1 cellular context compared by ENCODE assay signal in the genomic region with DNA sequence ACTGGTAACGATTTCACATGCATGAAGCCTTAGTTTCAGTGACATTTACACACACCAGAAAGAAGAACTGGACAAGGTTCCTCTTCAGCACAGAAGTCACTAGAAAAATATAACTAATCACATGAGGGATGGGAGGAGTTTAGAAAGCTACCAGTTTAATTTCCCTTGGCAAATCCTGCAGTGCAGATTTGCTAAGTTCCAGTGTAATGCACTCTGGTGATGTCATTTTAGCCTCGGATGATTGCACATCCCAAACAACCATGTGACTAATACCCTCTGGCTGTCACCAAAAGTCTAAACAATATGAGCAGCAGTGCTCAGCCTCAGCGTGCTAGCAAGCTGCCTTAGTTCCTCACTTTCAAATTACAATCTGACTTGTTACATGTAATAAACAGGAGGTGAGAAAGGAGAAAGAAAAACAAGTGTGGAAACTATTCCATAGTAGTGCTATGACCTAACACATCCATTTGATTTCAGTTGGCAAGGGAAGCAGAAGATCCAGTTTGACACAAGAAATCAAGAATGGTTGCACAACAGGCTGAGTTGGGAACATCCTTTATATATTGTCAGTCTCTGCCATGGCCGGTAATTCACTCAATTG.
TF ChIP-seq lines count a peak whose summit lies in the region.

No MANE protein-coding gene starts in this region.

TF ChIP-seq in GM23338, 12 proteins besides CTCF, POLR2A, EP300 and RAD21 (continued from another document):
- TF ChIP-seq, protein P1, sequence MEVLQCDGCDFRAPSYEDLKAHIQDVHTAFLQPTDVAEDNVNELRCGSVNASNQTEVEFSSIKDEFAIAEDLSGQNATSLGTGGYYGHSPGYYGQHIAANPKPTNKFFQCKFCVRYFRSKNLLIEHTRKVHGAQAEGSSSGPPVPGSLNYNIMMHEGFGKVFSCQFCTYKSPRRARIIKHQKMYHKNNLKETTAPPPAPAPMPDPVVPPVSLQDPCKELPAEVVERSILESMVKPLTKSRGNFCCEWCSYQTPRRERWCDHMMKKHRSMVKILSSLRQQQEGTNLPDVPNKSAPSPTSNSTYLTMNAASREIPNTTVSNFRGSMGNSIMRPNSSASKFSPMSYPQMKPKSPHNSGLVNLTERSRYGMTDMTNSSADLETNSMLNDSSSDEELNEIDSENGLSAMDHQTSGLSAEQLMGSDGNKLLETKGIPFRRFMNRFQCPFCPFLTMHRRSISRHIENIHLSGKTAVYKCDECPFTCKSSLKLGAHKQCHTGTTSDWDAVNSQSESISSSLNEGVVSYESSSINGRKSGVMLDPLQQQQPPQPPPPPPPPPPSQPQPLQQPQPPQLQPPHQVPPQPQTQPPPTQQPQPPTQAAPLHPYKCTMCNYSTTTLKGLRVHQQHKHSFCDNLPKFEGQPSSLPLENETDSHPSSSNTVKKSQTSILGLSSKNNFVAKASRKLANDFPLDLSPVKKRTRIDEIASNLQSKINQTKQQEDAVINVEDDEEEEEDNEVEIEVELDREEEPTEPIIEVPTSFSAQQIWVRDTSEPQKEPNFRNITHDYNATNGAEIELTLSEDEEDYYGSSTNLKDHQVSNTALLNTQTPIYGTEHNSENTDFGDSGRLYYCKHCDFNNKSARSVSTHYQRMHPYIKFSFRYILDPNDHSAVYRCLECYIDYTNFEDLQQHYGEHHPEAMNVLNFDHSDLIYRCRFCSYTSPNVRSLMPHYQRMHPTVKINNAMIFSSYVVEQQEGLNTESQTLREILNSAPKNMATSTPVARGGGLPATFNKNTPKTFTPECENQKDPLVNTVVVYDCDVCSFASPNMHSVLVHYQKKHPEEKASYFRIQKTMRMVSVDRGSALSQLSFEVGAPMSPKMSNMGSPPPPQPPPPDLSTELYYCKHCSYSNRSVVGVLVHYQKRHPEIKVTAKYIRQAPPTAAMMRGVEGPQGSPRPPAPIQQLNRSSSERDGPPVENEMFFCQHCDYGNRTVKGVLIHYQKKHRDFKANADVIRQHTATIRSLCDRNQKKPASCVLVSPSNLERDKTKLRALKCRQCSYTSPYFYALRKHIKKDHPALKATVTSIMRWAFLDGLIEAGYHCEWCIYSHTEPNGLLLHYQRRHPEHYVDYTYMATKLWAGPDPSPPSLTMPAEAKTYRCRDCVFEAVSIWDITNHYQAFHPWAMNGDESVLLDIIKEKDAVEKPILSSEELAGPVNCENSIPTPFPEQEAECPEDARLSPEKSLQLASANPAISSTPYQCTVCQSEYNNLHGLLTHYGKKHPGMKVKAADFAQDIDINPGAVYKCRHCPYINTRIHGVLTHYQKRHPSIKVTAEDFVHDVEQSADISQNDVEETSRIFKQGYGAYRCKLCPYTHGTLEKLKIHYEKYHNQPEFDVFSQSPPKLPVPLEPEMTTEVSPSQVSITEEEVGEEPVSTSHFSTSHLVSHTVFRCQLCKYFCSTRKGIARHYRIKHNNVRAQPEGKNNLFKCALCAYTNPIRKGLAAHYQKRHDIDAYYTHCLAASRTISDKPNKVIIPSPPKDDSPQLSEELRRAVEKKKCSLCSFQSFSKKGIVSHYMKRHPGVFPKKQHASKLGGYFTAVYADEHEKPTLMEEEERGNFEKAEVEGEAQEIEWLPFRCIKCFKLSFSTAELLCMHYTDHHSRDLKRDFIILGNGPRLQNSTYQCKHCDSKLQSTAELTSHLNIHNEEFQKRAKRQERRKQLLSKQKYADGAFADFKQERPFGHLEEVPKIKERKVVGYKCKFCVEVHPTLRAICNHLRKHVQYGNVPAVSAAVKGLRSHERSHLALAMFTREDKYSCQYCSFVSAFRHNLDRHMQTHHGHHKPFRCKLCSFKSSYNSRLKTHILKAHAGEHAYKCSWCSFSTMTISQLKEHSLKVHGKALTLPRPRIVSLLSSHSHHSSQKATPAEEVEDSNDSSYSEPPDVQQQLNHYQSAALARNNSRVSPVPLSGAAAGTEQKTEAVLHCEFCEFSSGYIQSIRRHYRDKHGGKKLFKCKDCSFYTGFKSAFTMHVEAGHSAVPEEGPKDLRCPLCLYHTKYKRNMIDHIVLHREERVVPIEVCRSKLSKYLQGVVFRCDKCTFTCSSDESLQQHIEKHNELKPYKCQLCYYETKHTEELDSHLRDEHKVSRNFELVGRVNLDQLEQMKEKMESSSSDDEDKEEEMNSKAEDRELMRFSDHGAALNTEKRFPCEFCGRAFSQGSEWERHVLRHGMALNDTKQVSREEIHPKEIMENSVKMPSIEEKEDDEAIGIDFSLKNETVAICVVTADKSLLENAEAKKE (CRISPR knock-in tag; IDR thresholded peaks at IDR 0.05): no peak
TF ChIP-seq in GM23338: peak in this region for 0.
